Comparison of ENCODE assay signal across 1 cellular context in the genomic region with DNA sequence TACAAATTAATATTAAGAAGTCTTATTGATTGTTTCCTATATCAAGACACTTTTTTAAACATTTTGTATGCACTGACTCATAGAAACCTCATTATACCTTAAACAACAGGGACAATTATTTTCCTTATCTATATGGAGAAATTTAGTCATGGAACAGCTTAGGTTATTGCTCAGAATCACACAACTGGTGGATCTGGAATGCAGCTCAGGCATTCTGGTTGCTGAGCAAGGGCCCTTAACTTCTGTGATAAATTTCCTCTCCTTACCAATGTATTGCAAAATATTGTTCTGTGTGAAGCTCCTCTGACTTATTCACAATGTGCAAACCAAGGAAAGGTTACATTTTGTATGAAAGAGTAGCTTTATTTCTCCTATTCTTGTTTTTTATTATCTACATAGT.
TF ChIP-seq lines count a peak whose summit lies in the region.

No MANE protein-coding gene starts in this region.

TF ChIP-seq in IMR-90, 13 proteins besides CTCF, POLR2A, EP300 and RAD21 (continued from another document):
- TF ChIP-seq, protein P1, sequence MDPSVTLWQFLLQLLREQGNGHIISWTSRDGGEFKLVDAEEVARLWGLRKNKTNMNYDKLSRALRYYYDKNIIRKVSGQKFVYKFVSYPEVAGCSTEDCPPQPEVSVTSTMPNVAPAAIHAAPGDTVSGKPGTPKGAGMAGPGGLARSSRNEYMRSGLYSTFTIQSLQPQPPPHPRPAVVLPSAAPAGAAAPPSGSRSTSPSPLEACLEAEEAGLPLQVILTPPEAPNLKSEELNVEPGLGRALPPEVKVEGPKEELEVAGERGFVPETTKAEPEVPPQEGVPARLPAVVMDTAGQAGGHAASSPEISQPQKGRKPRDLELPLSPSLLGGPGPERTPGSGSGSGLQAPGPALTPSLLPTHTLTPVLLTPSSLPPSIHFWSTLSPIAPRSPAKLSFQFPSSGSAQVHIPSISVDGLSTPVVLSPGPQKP (IDR thresholded peaks at IDR 0.05; ENCODE audit: borderline replicate concordance, low read depth, low read length) = no peak
